In genomic region chr11:64183890-64184289, GRCh38 we compare ENCODE assay signal across 11 cellular contexts. TPM values are rescaled to one million over a fixed set of nuclear protein-coding genes. Genes with fewer than 3 reads are reported as not detected.
DNase-seq lines count a peak whose midpoint lies in the region; ATAC-seq and TF ChIP-seq lines count a peak whose summit lies in the region.
"Had no signal": no experiment of that assay in that cellular context is flagged by ENCODE, and none has a peak within 500 bp of the region (broad histone marks: within the 10 kb centered on the region; RNA-seq: fewer than 3 reads in every experiment).

No MANE protein-coding gene starts in this region.

- no peak for DNase-seq in stimulated activated naive CD8-positive, alpha-beta T cell treated with anti-CD3 and anti-CD28 coated beads, Interleukin-15, Interleukin-2, amounts not matched to agents 100 U/mL and 50 U/mL, for 24 hours
- no peak for DNase-seq in WERI-Rb-1
- DNase-seq in uterus = no peak
- no peak for DNase-seq in stimulated activated CD4-positive, alpha-beta T cell treated with anti-CD3 and anti-CD28 coated beads, Interleukin-1b, Interleukin-23, amount 100 ng/mL, for 48 hours
- DNase-seq in AG08395 (ENCODE audit: low spot score) = no peak
- DNase-seq: activated CD4-positive, CD25-positive, alpha-beta regulatory T cell; NCI-H146 had no signal

- TF ChIP-seq CTCF in WERI-Rb-1 (IDR thresholded peaks at IDR 0.05; ENCODE audit: low read depth, low read length) (no peak), uterus (IDR thresholded peaks at IDR 0.05) (no peak)

- H3K4me1 ChIP-seq in iPS-20b (ENCODE audit: insufficient read depth, low read length) (peaks cover 4% of the 10 kb centered on the region; the same call in 1 of the 2 replicates), uterus (peaks cover 0 to 12% of the 10 kb centered on the region in 2 donors)

- H3K4me1 Mint-ChIP-seq in stimulated activated naive CD8-positive, alpha-beta T cell treated with anti-CD3 and anti-CD28 coated beads, Interleukin-15, Interleukin-2, amounts not matched to agents 100 ng/mL and 50 ng/mL, for 24 hours (ENCODE audit: low read depth) = peaks cover 50% of the 10 kb centered on the region

- H3K27ac ChIP-seq in WERI-Rb-1 (peak overlapping the region; percentile 73), iPS-20b (ENCODE audit: low read length) (no peak overlapping the region), uterus (peak overlapping the region; percentile 93 to 95)

- H3K4me3 ChIP-seq in WERI-Rb-1 (ENCODE audit: low read depth, low read length) (no peak overlapping the region), iPS-20b (ENCODE audit: low read length) (peak overlapping the region; percentile 24; the same call in 1 of the 2 replicates), uterus (no peak overlapping the region)

- no peak overlapping the region for H3K9ac ChIP-seq in iPS-20b (ENCODE audit: low read depth, low read length)

- H3K27me3 ChIP-seq in WERI-Rb-1 (ENCODE audit: insufficient read depth, low read depth, severe bottlenecking) (no peaks in the 10 kb centered on the region), iPS-20b (ENCODE audit: insufficient read depth, low read length) (no peaks in the 10 kb centered on the region), uterus (no peaks in the 10 kb centered on the region)

- peak overlapping the region; percentile 42 for H3K4me3 Mint-ChIP-seq in stimulated activated naive CD8-positive, alpha-beta T cell treated with anti-CD3 and anti-CD28 coated beads, Interleukin-15, Interleukin-2, amounts not matched to agents 100 ng/mL and 50 ng/mL, for 24 hours
- H3K4me3 Mint-ChIP-seq: stimulated activated effector memory CD8-positive, alpha-beta T cell treated with anti-CD3 and anti-CD28 coated beads, Interleukin-12 subunit alpha, Interleukin-12 subunit beta, amount 100 ng/mL, for 72 hours had no signal

- no peaks in the 10 kb centered on the region for H3K9me3 Mint-ChIP-seq in stimulated activated naive CD8-positive, alpha-beta T cell treated with anti-CD3 and anti-CD28 coated beads, Interleukin-15, Interleukin-2, amounts not matched to agents 100 ng/mL and 50 ng/mL, for 24 hours
- H3K9me3 Mint-ChIP-seq: stimulated activated effector memory CD8-positive, alpha-beta T cell treated with anti-CD3 and anti-CD28 coated beads, Interleukin-12 subunit alpha, Interleukin-12 subunit beta, amount 100 ng/mL, for 72 hours had no signal

- peaks cover 17% of the 10 kb centered on the region for H3K36me3 ChIP-seq in WERI-Rb-1
- peaks cover 7% of the 10 kb centered on the region for H3K36me3 ChIP-seq in iPS-20b (ENCODE audit: insufficient read depth, low read depth, low read length)
- H3K36me3 ChIP-seq in uterus = no peaks in the 10 kb centered on the region

- peaks cover 4% of the 10 kb centered on the region for H3K9me3 ChIP-seq in WERI-Rb-1 (ENCODE audit: severe bottlenecking)
- no peaks in the 10 kb centered on the region for H3K9me3 ChIP-seq in iPS-20b (ENCODE audit: insufficient read depth, low read depth, low read length)
- H3K9me3 ChIP-seq in uterus = no peaks in the 10 kb centered on the region

- intact Hi-C loops in uterus (cut with DNase I; ENCODE audit: low total_unique reads) = no loop called here

- H3K36me3 Mint-ChIP-seq in stimulated activated naive CD8-positive, alpha-beta T cell treated with anti-CD3 and anti-CD28 coated beads, Interleukin-15, Interleukin-2, amounts not matched to agents 100 ng/mL and 50 ng/mL, for 24 hours (ENCODE audit: low read depth) = peaks cover 7% of the 10 kb centered on the region

- ATAC-seq in stimulated activated naive CD8-positive, alpha-beta T cell treated with anti-CD3 and anti-CD28 coated beads, Interleukin-15, Interleukin-2, amounts not matched to agents 100 U/mL and 50 U/mL, for 24 hours = no peak
- no peak for ATAC-seq in GM18505 (IDR thresholded peaks at IDR 0.05; ENCODE audit: unreplicated experiment)
- ATAC-seq: stimulated activated effector memory CD8-positive, alpha-beta T cell treated with anti-CD3 and anti-CD28 coated beads, Interleukin-12 subunit alpha, Interleukin-12 subunit beta, amount 100 ng/mL, for 72 hours had no signal

- TF ChIP-seq POLR2A in uterus (IDR thresholded peaks at IDR 0.05) (no peak), GM18505 (IDR thresholded peaks at IDR 0.05; ENCODE audit: borderline replicate concordance, extremely low read depth, insufficient read depth, insufficient read length) (no peak)

- no peak overlapping the region for H3K27ac Mint-ChIP-seq in stimulated activated naive CD8-positive, alpha-beta T cell treated with anti-CD3 and anti-CD28 coated beads, Interleukin-15, Interleukin-2, amounts not matched to agents 100 ng/mL and 50 ng/mL, for 24 hours
- H3K27ac Mint-ChIP-seq: stimulated activated effector memory CD8-positive, alpha-beta T cell treated with anti-CD3 and anti-CD28 coated beads, Interleukin-12 subunit alpha, Interleukin-12 subunit beta, amount 100 ng/mL, for 72 hours had no signal

- no peaks in the 10 kb centered on the region for H3K27me3 Mint-ChIP-seq in stimulated activated naive CD8-positive, alpha-beta T cell treated with anti-CD3 and anti-CD28 coated beads, Interleukin-15, Interleukin-2, amounts not matched to agents 100 ng/mL and 50 ng/mL, for 24 hours

RNA-seq across cellular contexts. Expression of gene STIP1, which starts 2.1 kb away (rescaled TPM):
- total RNA-seq in uterus = 100 to 1,000 TPM in 1 of 4 donors, 10 to 100 TPM in 3; 20.9 to 101 (median 83.8) TPM

RNA-seq across cellular contexts. Expression of gene MACROD1, which starts 18.0 kb away (rescaled TPM):
- 10 to 100 TPM in 1 of 4 donors, 1 to 10 TPM in 3; 1.8 to 27.1 (median 6.6) TPM for total RNA-seq in uterus

RNA-seq across cellular contexts. Expression of gene FERMT3, which starts 22.6 kb away (rescaled TPM):
- total RNA-seq in uterus = 10 to 100 TPM in 2 of 4 donors, 1 to 10 TPM in 2; 3.1 to 50.3 (median 9.3) TPM

RNA-seq across cellular contexts. Expression of gene TRPT1, which starts 42.1 kb away (rescaled TPM):
- total RNA-seq in uterus = 10 to 100 TPM in 3 of 4 donors, 1 to 10 TPM in 1; 7.2 to 42.9 (median 18.7) TPM

RNA-seq across cellular contexts. Expression of gene NUDT22, which starts 42.2 kb away (rescaled TPM):
- total RNA-seq in uterus = 10 to 100 TPM; 10.8 to 44.9 (median 34.0) TPM
